ENCODE assay signal across 5 cellular contexts in genomic region chr2:158661231-158661630, GRCh38.
"Had no signal": no experiment of that assay in that cellular context is flagged by ENCODE, and none has a peak within 500 bp of the region (broad histone marks: within the 10 kb centered on the region; RNA-seq: fewer than 3 reads in every experiment).

No MANE protein-coding gene starts in this region.

- ATAC-seq: HepG2, K562 had no signal

- H3K27ac ChIP-seq: HL-60 had no signal

- DNase-seq: IMR-90, KBM-7 had no signal

- H3K4me3 ChIP-seq: K562 had no signal
